ENCODE assay signal across 13 cellular contexts in genomic region chr10:6878067-6878412, GRCh38.
DNase-seq lines count a peak whose midpoint lies in the region; ATAC-seq, FAIRE-seq and TF ChIP-seq lines count a peak whose summit lies in the region.
"Had no signal": no experiment of that assay in that cellular context is flagged by ENCODE, and none has a peak within 500 bp of the region (broad histone marks: within the 10 kb centered on the region; RNA-seq: fewer than 3 reads in every experiment).

No MANE protein-coding gene starts in this region.

- TF ChIP-seq CTCF in mammary epithelial cell (conservative IDR thresholded peaks at IDR 0.05 in 1 of 2, IDR thresholded peaks at IDR 0.05 in 1 of 2; ENCODE audit: extremely low read depth in 1 of 2, insufficient read depth in 1 of 2, low read depth in 1 of 2, low read length in 2 of 2) (peak in 1 of 2 donors; percentile 13), keratinocyte (optimal IDR thresholded peaks at IDR 0.05 in 1 of 3, IDR thresholded peaks at IDR 0.05 in 1 of 3, conservative IDR thresholded peaks at IDR 0.05 in 1 of 3; ENCODE audit: extremely low read depth in 1 of 3, insufficient read depth in 2 of 3, low read length in 3 of 3) (peak in 1 of 3 experiments; percentile 18)

- H3K27me3 Mint-ChIP-seq in T-helper 17 cell = peaks cover 79% of the 10 kb centered on the region

- no peak overlapping the region for H3K4me3 ChIP-seq in mammary epithelial cell (replicated peaks in 1 of 3; ENCODE audit: insufficient read depth in 1 of 3, low read depth in 2 of 3, low read length in 3 of 3)
- no peak overlapping the region for H3K4me3 ChIP-seq in keratinocyte (ENCODE audit: control insufficient read depth in 2 of 3, extremely low read depth in 1 of 3, insufficient read depth in 2 of 3, low read depth in 1 of 3, low read length in 3 of 3)
- H3K4me3 ChIP-seq: A549, heart left ventricle, spleen had no signal

- no peak overlapping the region for H3K4me3 Mint-ChIP-seq in T-helper 17 cell

- H3K9me3 ChIP-seq in mammary epithelial cell (replicated peaks; ENCODE audit: insufficient read depth, low read length) (no peaks in the 10 kb centered on the region), keratinocyte (ENCODE audit: control insufficient read depth, low read depth, low read length) (no peaks in the 10 kb centered on the region), T-helper 17 cell (ENCODE audit: control insufficient read depth, low read length, poor library complexity, severe bottlenecking) (no peaks in the 10 kb centered on the region)
- H3K9me3 ChIP-seq: A549, heart left ventricle, spleen had no signal

- H3K79me2 ChIP-seq in mammary epithelial cell (ENCODE audit: insufficient read depth, low read length) (no peaks in the 10 kb centered on the region), keratinocyte (ENCODE audit: control insufficient read depth, insufficient read depth, low read length) (no peaks in the 10 kb centered on the region)

- WGBS in mammary epithelial cell (ENCODE audit: low coverage, missing lambda C conversion rate) = 4% methylated on average over 4 of the region's 4 CpGs

- H3K4me1 Mint-ChIP-seq in T-helper 17 cell = peaks cover 4% of the 10 kb centered on the region

- CTCF ChIA-PET in mammary epithelial cell (lab: Charles Lee; ENCODE audit: low non-redundant PET) = no interaction called here

- BruUV-seq in mammary epithelial cell (replicated peaks; lab: Mats Ljungman, UMichigan) = no TSS peak

- ATAC-seq in HG02759 (IDR thresholded peaks at IDR 0.05; ENCODE audit: unreplicated experiment) (no peak), T-helper 17 cell (no peak)

- in situ Hi-C loops in mammary epithelial cell (cut with MboI; ENCODE audit: low sequenced_read_pairs in 2 of 2) = no loop called here

- peak overlapping the region; percentile 32 for H2AFZ ChIP-seq in mammary epithelial cell (ENCODE audit: low read depth, low read length)
- no peak overlapping the region for H2AFZ ChIP-seq in keratinocyte (ENCODE audit: control insufficient read depth, low read length)

- H3K4me1 ChIP-seq in mammary epithelial cell (ENCODE audit: insufficient read depth, low read length) = no peaks in the 10 kb centered on the region
- H3K4me1 ChIP-seq in keratinocyte (ENCODE audit: control insufficient read depth, extremely low read depth, insufficient read depth, low read length) = peaks cover 12% of the 10 kb centered on the region
- H3K4me1 ChIP-seq: A549, heart left ventricle, spleen had no signal

- H3K9ac ChIP-seq in mammary epithelial cell (ENCODE audit: insufficient read depth, low read length) (no peak overlapping the region), keratinocyte (ENCODE audit: control insufficient read depth, extremely low read depth, insufficient read depth, low read length) (no peak overlapping the region)

- DNase-seq in NOMO-1 treated with DMSO at 0.1 percent for 48 hours (lab: John Stamatoyannopoulos, UW; ENCODE audit: unreplicated experiment) (peak; percentile 21), NOMO-1 treated with dmso at 0.1 percent for 144 hours (lab: John Stamatoyannopoulos, UW; ENCODE audit: unreplicated experiment) (no peak), mammary epithelial cell (peak; percentile 18), keratinocyte (ENCODE audit: low read depth, low spot score) (no peak), superior temporal gyrus (ENCODE audit: extremely low spot score) (peak; percentile 46), NCI-H1417 treated with DMSO at 0.1 percent for 48 hours (lab: John Stamatoyannopoulos, UW) (no peak), T-helper 17 cell (no peak)
- DNase-seq: activated CD4-positive, alpha-beta T cell treated with anti-CD3 and anti-CD28 coated beads, Interleukin-2, amount 50 U/mL, for 48 hours; NCI-H526 treated with DMSO at 0.1 percent for 48 hours; spleen had no signal

- H3K4me2 ChIP-seq in mammary epithelial cell (ENCODE audit: insufficient read depth, low read depth, low read length) (no peak overlapping the region), keratinocyte (ENCODE audit: control insufficient read depth, extremely low read depth, insufficient read depth, low read depth, low read length) (no peak overlapping the region)
- H3K4me2 ChIP-seq: A549 had no signal

- peaks cover 2% of the 10 kb centered on the region for H3K36me3 Mint-ChIP-seq in T-helper 17 cell (ENCODE audit: low read depth)

- intact Hi-C loops in mammary epithelial cell (cut with micrococcal nuclease) = no loop called here

- dilution Hi-C loops in mammary epithelial cell (cut with HindIII; ENCODE audit: low sequenced_read_pairs) (no loop called here), keratinocyte (cut with MboI; ENCODE audit: extremely low pct_ligation_motif_present, low sequenced_read_pairs) (no loop called here)

- H4K20me1 ChIP-seq in mammary epithelial cell (ENCODE audit: insufficient read depth, low read length) = no peaks in the 10 kb centered on the region
- H4K20me1 ChIP-seq in keratinocyte (ENCODE audit: control insufficient read depth, extremely low read depth, insufficient read depth, low read length) = no peaks in the 10 kb centered on the region

- H3K27me3 ChIP-seq in mammary epithelial cell (ENCODE audit: insufficient read depth, low read length) = peaks cover 10% of the 10 kb centered on the region
- H3K27me3 ChIP-seq in keratinocyte (ENCODE audit: control insufficient read depth, extremely low read depth, insufficient read depth, low read length) = peaks cover 15% of the 10 kb centered on the region
- H3K27me3 ChIP-seq: spleen had no signal

- H3K36me3 ChIP-seq in mammary epithelial cell (ENCODE audit: insufficient read depth, low read length) (no peaks in the 10 kb centered on the region), keratinocyte (ENCODE audit: control insufficient read depth in 2 of 2, extremely low read depth in 1 of 2, insufficient read depth in 2 of 2, low read length in 2 of 2) (no peaks in the 10 kb centered on the region)
- H3K36me3 ChIP-seq: heart left ventricle, spleen had no signal

- no peak overlapping the region for H3K27ac ChIP-seq in mammary epithelial cell (ENCODE audit: insufficient read depth, low read depth, low read length)
- H3K27ac ChIP-seq in keratinocyte (ENCODE audit: control insufficient read depth, insufficient read depth, low read length) = no peak overlapping the region
- H3K27ac ChIP-seq: A549, heart left ventricle, spleen had no signal

- no peak overlapping the region for H3K27ac Mint-ChIP-seq in T-helper 17 cell

- FAIRE-seq in keratinocyte (lab: Jason Lieb, UNC) = peak; percentile 17
- FAIRE-seq: A549 had no signal

- no peaks in the 10 kb centered on the region for H3K9me1 ChIP-seq in keratinocyte (ENCODE audit: control insufficient read depth, extremely low read depth, insufficient read depth, low read length)

Comparison
In these comparisons a context has a peak if more than half of its experiments do, and no peak if none do; other contexts are left out.
1. DNase-seq: peak in NOMO-1 treated with DMSO at 0.1 percent for 48 hours (single experiment), mammary epithelial cell (single experiment) and superior temporal gyrus (single experiment); none in NOMO-1 treated with dmso at 0.1 percent for 144 hours (single experiment), keratinocyte (single experiment), NCI-H1417 treated with DMSO at 0.1 percent for 48 hours (single experiment) and T-helper 17 cell (0 of 3).